In the genomic region with DNA sequence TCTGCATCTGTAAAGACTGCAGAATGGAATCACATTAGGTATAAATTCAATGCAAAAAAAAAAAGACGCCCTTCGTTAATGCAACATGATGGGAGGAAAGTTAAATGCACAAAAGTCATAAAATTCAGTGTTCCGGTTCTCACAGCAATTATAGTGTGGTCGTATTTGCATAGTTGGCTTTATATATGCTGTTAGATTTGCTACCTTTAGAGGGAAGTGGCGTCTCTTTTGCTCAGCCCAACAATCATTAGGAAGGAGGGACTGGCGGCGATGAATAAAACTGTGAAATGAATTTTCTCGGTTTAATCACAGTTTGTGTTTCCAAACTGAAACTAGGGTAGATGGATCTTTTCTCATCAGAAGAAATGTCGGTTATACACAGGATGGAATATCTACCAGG, we compare ENCODE assay signal across 28 cellular contexts.
"Had no signal": no experiment of that assay in that cellular context is flagged by ENCODE, and none has a peak within 500 bp of the region (broad histone marks: within the 10 kb centered on the region; RNA-seq: fewer than 3 reads in every experiment).

No MANE protein-coding gene starts in this region.

- ATAC-seq: activated CD8-positive, alpha-beta T cell treated with anti-CD3 and anti-CD28 coated beads, Interleukin-2, amount 10 ng/mL, durations not matched to agents 7 days and 5 days; activated T-cell treated with anti-CD3 and anti-CD28 coated beads, Interleukin-2, amount 50 U/mL, for 4 hours; Panc1 had no signal

- H3K36me3 Mint-ChIP-seq: activated naive CD4-positive, alpha-beta T cell treated with anti-CD3 and anti-CD28 coated beads, Interleukin-2, amount 10 ng/mL, durations not matched to agents 7 days and 5 days; activated naive CD8-positive, alpha-beta T cell treated with anti-CD3 and anti-CD28 coated beads for 36 hours had no signal

- DNase-seq: activated CD4-positive, alpha-beta T cell treated with anti-CD3 and anti-CD28 coated beads, Interleukin-2, amount 10 ng/mL, durations not matched to agents 24 days and 14 days; activated CD4-positive, alpha-beta T cell treated with anti-CD3 and anti-CD28 coated beads, Interleukin-2, amount 50 U/mL, for 4 hours; activated CD8-positive, alpha-beta memory T cell treated with anti-CD3 and anti-CD28 coated beads, Interleukin-2, amount 50 U/mL, for 4 hours; activated CD8-positive, alpha-beta T cell treated with anti-CD3 and anti-CD28 coated beads, Interleukin-2, amount 10 ng/mL, durations not matched to agents 7 days and 5 days; activated naive CD4-positive, alpha-beta T cell treated with anti-CD3 and anti-CD28 coated beads, Interleukin-2, amount 10 ng/mL, durations not matched to agents 7 days and 5 days; activated naive CD8-positive, alpha-beta T cell treated with anti-CD3 and anti-CD28 coated beads for 36 hours; activated T-cell treated with anti-CD3 and anti-CD28 coated beads for 4 hours; activated T-cell treated with anti-CD3 and anti-CD28 coated beads, Interleukin-2, amount 50 U/mL, for 4 hours; amniotic stem cell; aorta; colonic mucosa; NCI-H1092 treated with DMSO at 0.1 percent for 48 hours; NCI-H1417; NCI-H146; NCI-H187; NCI-H2029 treated with DMSO at 0.1 percent for 48 hours; NCI-H2171 treated with DMSO at 0.1 percent for 48 hours; NCI-H446 treated with DMSO at 0.1 percent for 48 hours; NCI-H524; SHP77; SJCRH30; T1000 had no signal

- H3K4me1 Mint-ChIP-seq: activated CD4-positive, alpha-beta T cell treated with anti-CD3 and anti-CD28 coated beads, Interleukin-2, amount 10 ng/mL, durations not matched to agents 24 days and 14 days; activated naive CD4-positive, alpha-beta T cell treated with anti-CD3 and anti-CD28 coated beads, Interleukin-2, amount 10 ng/mL, durations not matched to agents 7 days and 5 days; central memory CD8-positive, alpha-beta T cell had no signal

- H3K27ac ChIP-seq: cardiac muscle cell, colonic mucosa, KMS-11, SJCRH30, SK-N-MC had no signal

- H3K4me3 Mint-ChIP-seq: activated CD4-positive, alpha-beta T cell treated with anti-CD3 and anti-CD28 coated beads, Interleukin-2, amount 10 ng/mL, durations not matched to agents 24 days and 14 days; activated CD8-positive, alpha-beta T cell treated with anti-CD3 and anti-CD28 coated beads, Interleukin-2, amount 10 ng/mL, durations not matched to agents 7 days and 5 days; activated naive CD4-positive, alpha-beta T cell treated with anti-CD3 and anti-CD28 coated beads, Interleukin-2, amount 10 ng/mL, durations not matched to agents 7 days and 5 days; activated naive CD8-positive, alpha-beta T cell treated with anti-CD3 and anti-CD28 coated beads for 36 hours; activated T-cell treated with anti-CD3 and anti-CD28 coated beads, Interleukin-2, amount 50 U/mL, for 4 hours; activated T-helper 1 cell treated with anti-CD3 and anti-CD28 coated beads, Interleukin-12 subunit alpha, Interleukin-12 subunit beta, Interleukin-2, Interleukin-4 antibody, amounts not matched to agents 30 ng/mL and 10 ng/mL and 1 ng/mL, durations not matched to agents 14 hours and 24 hours and 36 hours; central memory CD8-positive, alpha-beta T cell had no signal

- H3K4me1 ChIP-seq: colonic mucosa, SJCRH30 had no signal

- H3K27ac Mint-ChIP-seq: activated CD4-positive, alpha-beta T cell treated with anti-CD3 and anti-CD28 coated beads, Interleukin-2, amount 10 ng/mL, durations not matched to agents 24 days and 14 days; activated CD8-positive, alpha-beta T cell treated with anti-CD3 and anti-CD28 coated beads, Interleukin-2, amount 10 ng/mL, durations not matched to agents 7 days and 5 days; activated naive CD4-positive, alpha-beta T cell treated with anti-CD3 and anti-CD28 coated beads, Interleukin-2, amount 10 ng/mL, durations not matched to agents 7 days and 5 days; activated naive CD8-positive, alpha-beta T cell treated with anti-CD3 and anti-CD28 coated beads for 36 hours; activated T-helper 1 cell treated with anti-CD3 and anti-CD28 coated beads, Interleukin-12 subunit alpha, Interleukin-12 subunit beta, Interleukin-2, Interleukin-4 antibody, amounts not matched to agents 30 ng/mL and 10 ng/mL and 1 ng/mL, durations not matched to agents 14 hours and 24 hours and 36 hours had no signal

- H3K9ac ChIP-seq: KMS-11 had no signal

- H3K9me3 Mint-ChIP-seq: activated CD4-positive, alpha-beta T cell treated with anti-CD3 and anti-CD28 coated beads, Interleukin-2, amount 10 ng/mL, durations not matched to agents 24 days and 14 days; activated naive CD4-positive, alpha-beta T cell treated with anti-CD3 and anti-CD28 coated beads, Interleukin-2, amount 10 ng/mL, durations not matched to agents 7 days and 5 days; activated naive CD8-positive, alpha-beta T cell treated with anti-CD3 and anti-CD28 coated beads for 36 hours; activated T-cell treated with anti-CD3 and anti-CD28 coated beads, Interleukin-2, amount 50 U/mL, for 4 hours; activated T-helper 1 cell treated with anti-CD3 and anti-CD28 coated beads, Interleukin-12 subunit alpha, Interleukin-12 subunit beta, Interleukin-2, Interleukin-4 antibody, amounts not matched to agents 30 ng/mL and 10 ng/mL and 1 ng/mL, durations not matched to agents 14 hours and 24 hours and 36 hours; central memory CD8-positive, alpha-beta T cell had no signal

- H3K9me3 ChIP-seq: colonic mucosa, SJCRH30 had no signal

- H3K4me2 ChIP-seq: KMS-11 had no signal

- H3K36me3 ChIP-seq: cardiac muscle cell, colonic mucosa, SJCRH30 had no signal

- H3K4me3 ChIP-seq: cardiac muscle cell, colonic mucosa, SJCRH30, SK-N-MC had no signal
